In genomic region chr5:69519285-69519684, GRCh38 we compare ENCODE assay signal across 17 cellular contexts.
"Had no signal": no experiment of that assay in that cellular context is flagged by ENCODE, and none has a peak within 500 bp of the region (broad histone marks: within the 10 kb centered on the region; RNA-seq: fewer than 3 reads in every experiment).

No MANE protein-coding gene starts in this region.

- H3K36me3 Mint-ChIP-seq: naive thymus-derived CD8-positive, alpha-beta T cell had no signal

- ATAC-seq: gastrocnemius medialis; heart right ventricle; naive thymus-derived CD8-positive, alpha-beta T cell; T-helper 17 cell had no signal

- H3K36me3 ChIP-seq: gastrocnemius medialis, heart right ventricle had no signal

- H3K4me1 Mint-ChIP-seq: activated CD4-positive, alpha-beta T cell treated with anti-CD3 and anti-CD28 coated beads, Interleukin-2, amount 10 ng/mL, durations not matched to agents 7 days and 5 days; naive thymus-derived CD8-positive, alpha-beta T cell; T-helper 17 cell had no signal

- H3K27ac ChIP-seq: coronary artery, gastrocnemius medialis, heart right ventricle, testis had no signal

- H3K9me3 ChIP-seq: gastrocnemius medialis, heart right ventricle, testis had no signal

- H3K9me3 Mint-ChIP-seq: activated CD4-positive, alpha-beta T cell treated with anti-CD3 and anti-CD28 coated beads, Interleukin-2, amount 10 ng/mL, durations not matched to agents 7 days and 5 days; activated naive CD4-positive, alpha-beta T cell treated with anti-CD3 and anti-CD28 coated beads for 36 hours; stimulated activated naive CD8-positive, alpha-beta T cell treated with anti-CD3 and anti-CD28 coated beads, Interleukin-15, Interleukin-2, amounts not matched to agents 100 ng/mL and 50 ng/mL, for 24 hours had no signal

- H3K27ac Mint-ChIP-seq: activated CD4-positive, alpha-beta T cell treated with anti-CD3 and anti-CD28 coated beads, Interleukin-2, amount 10 ng/mL, durations not matched to agents 7 days and 5 days; activated naive CD4-positive, alpha-beta T cell treated with anti-CD3 and anti-CD28 coated beads for 36 hours; naive thymus-derived CD8-positive, alpha-beta T cell; stimulated activated naive CD8-positive, alpha-beta T cell treated with anti-CD3 and anti-CD28 coated beads, Interleukin-15, Interleukin-2, amounts not matched to agents 100 ng/mL and 50 ng/mL, for 24 hours; T-helper 17 cell had no signal

- H3K4me3 Mint-ChIP-seq: activated CD4-positive, alpha-beta T cell treated with anti-CD3 and anti-CD28 coated beads, Interleukin-2, amount 10 ng/mL, durations not matched to agents 7 days and 5 days; activated naive CD4-positive, alpha-beta T cell treated with anti-CD3 and anti-CD28 coated beads for 36 hours; naive thymus-derived CD8-positive, alpha-beta T cell; stimulated activated naive CD8-positive, alpha-beta T cell treated with anti-CD3 and anti-CD28 coated beads, Interleukin-15, Interleukin-2, amounts not matched to agents 100 ng/mL and 50 ng/mL, for 24 hours; T-helper 17 cell had no signal

- H3K27me3 ChIP-seq: gastrocnemius medialis, heart right ventricle, testis had no signal

- DNase-seq: activated CD4-positive, alpha-beta T cell treated with anti-CD3 and anti-CD28 coated beads, Interleukin-2, amount 10 ng/mL, durations not matched to agents 7 days and 5 days; activated CD4-positive, CD25-positive, alpha-beta regulatory T cell; activated CD8-positive, alpha-beta memory T cell treated with anti-CD3 and anti-CD28 coated beads for 24 hours; activated naive CD4-positive, alpha-beta T cell treated with anti-CD3 and anti-CD28 coated beads for 36 hours; caudate nucleus; effector CD4-positive, alpha-beta T cell; gastrocnemius medialis; heart right ventricle; kidney; mammary epithelial cell; naive thymus-derived CD8-positive, alpha-beta T cell; occipital lobe; stimulated activated CD4-positive, alpha-beta T cell treated with anti-CD3 and anti-CD28 coated beads, Interleukin-2, amount 100 ng/mL, for 48 hours; T-helper 17 cell; testis had no signal

- H3K4me1 ChIP-seq: gastrocnemius medialis had no signal

- H3K4me3 ChIP-seq: coronary artery, gastrocnemius medialis, heart right ventricle, testis had no signal

- H3K27me3 Mint-ChIP-seq: T-helper 17 cell had no signal
